In the genomic region with DNA sequence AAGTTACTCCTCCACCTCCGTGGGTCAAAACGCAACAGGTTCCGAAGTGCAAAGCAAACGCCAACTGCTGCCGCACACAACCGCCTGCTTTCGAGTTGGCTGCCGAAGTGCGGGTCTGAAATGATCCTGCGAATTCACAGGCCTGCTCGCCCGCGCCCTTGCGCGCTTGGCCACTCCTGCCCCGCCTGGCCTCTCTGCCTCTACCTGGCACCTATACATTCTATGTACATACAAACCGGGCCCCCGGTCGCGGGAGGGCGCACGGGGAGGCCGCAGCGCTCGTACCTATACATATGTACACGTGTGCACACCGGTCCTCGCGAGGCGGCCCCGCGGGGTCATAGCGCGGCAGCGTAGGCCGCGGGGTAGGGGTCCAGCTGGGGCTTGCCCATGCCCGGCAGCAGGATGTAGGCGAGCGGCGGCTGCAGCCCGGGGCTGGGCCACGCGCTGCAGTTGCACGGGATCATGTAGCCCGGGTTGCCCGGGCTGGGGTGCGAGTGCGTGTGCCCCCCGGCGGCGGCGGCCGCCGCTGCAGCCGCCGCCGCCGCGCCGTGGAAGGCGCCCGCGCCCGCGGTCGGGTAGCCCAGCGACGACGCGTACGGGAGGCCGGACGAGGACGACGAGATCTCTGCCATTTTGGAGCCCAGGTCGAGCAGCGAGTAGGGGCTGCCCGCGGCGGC, we compare ENCODE assay signal across 8 cellular contexts. TPM values are rescaled to one million over a fixed set of nuclear protein-coding genes. Genes with fewer than 3 reads are reported as not detected.
DNase-seq lines count a peak whose midpoint lies in the region; ATAC-seq and TF ChIP-seq lines count a peak whose summit lies in the region.

No MANE protein-coding gene starts in this region.

- no peak overlapping the region for H3K23ac ChIP-seq in neuronal stem cell (ENCODE audit: low read depth, low read length, poor library complexity)

- H3K4me1 ChIP-seq in neuronal stem cell (ENCODE audit: control insufficient read depth in 2 of 2, insufficient read depth in 1 of 2, low read depth in 1 of 2, low read length in 2 of 2) = peaks cover 1 to 8% of the 10 kb centered on the region in 2 donors

- H2BK15ac ChIP-seq in neuronal stem cell (ENCODE audit: low read length) = peak overlapping the region; percentile 39

- no peak overlapping the region for H3K4ac ChIP-seq in neuronal stem cell (ENCODE audit: low read length)

- H3K27ac ChIP-seq in coronary artery = no peak overlapping the region
- H3K27ac ChIP-seq in neuronal stem cell (replicated peaks; ENCODE audit: low read length) = peak overlapping the region; percentile 76

- peaks cover 3 to 35% of the 10 kb centered on the region in 2 donors for H3K36me3 ChIP-seq in neuronal stem cell (replicated peaks in 1 of 2; ENCODE audit: control insufficient read depth in 2 of 2, insufficient read depth in 2 of 2, low read length in 2 of 2)

- peak overlapping the region; percentile 64 for H3K4me3 ChIP-seq in coronary artery
- H3K4me3 ChIP-seq in neuronal stem cell (ENCODE audit: low read length in 2 of 2) = peak overlapping the region; percentile 79 to 99

- DNase-seq in NCI-H2196 (lab: John Stamatoyannopoulos, UW; ENCODE audit: unreplicated experiment) (peak; percentile 50), NCI-H2196 treated with DMSO at 0.1 percent for 48 hours (lab: John Stamatoyannopoulos, UW; ENCODE audit: unreplicated experiment) (no peak), NCI-H146 treated with DMSO at 0.1 percent for 48 hours (lab: John Stamatoyannopoulos, UW; ENCODE audit: unreplicated experiment) (peak; percentile 37), coronary artery (ENCODE audit: low spot score) (no peak), neuronal stem cell (ENCODE audit: low spot score) (no peak), OCI-M2 (lab: John Stamatoyannopoulos, UW; ENCODE audit: unreplicated experiment) (no peak), NOMO-1 treated with dmso at 0.1 percent for 144 hours (lab: John Stamatoyannopoulos, UW; ENCODE audit: unreplicated experiment) (no peak)

- no peak overlapping the region for H4K91ac ChIP-seq in neuronal stem cell (ENCODE audit: low read depth, low read length, poor library complexity)

- peak overlapping the region; percentile 98 for H3K9ac ChIP-seq in neuronal stem cell (ENCODE audit: low read depth, low read length, poor library complexity)

- no peaks in the 10 kb centered on the region for H3K27me3 ChIP-seq in neuronal stem cell (ENCODE audit: control insufficient read depth in 3 of 3, insufficient read depth in 3 of 3, low read depth in 1 of 3, low read length in 3 of 3)

- H4K8ac ChIP-seq in neuronal stem cell (ENCODE audit: low read depth, low read length) = no peak overlapping the region

- peak overlapping the region; percentile 54 for H2AK5ac ChIP-seq in neuronal stem cell (ENCODE audit: low read depth, low read length)

- ATAC-seq in GM21619 (IDR thresholded peaks at IDR 0.05; ENCODE audit: unreplicated experiment) = peak; percentile 65

- H3K9me3 ChIP-seq in neuronal stem cell (replicated peaks in 1 of 2; ENCODE audit: control insufficient read depth in 2 of 2, insufficient read depth in 1 of 2, low read depth in 1 of 2, low read length in 2 of 2) = no peaks in the 10 kb centered on the region

- peak overlapping the region; percentile 56 for H2BK120ac ChIP-seq in neuronal stem cell (ENCODE audit: low read depth, low read length)

- peak overlapping the region; percentile 37 for H3K4me2 ChIP-seq in neuronal stem cell (ENCODE audit: insufficient read depth, low read length, poor library complexity, severe bottlenecking)

- H3K79me1 ChIP-seq in neuronal stem cell (ENCODE audit: low read depth, low read length) = peaks cover 4% of the 10 kb centered on the region

- TF ChIP-seq CTCF in coronary artery (IDR thresholded peaks at IDR 0.05) = no peak

- no peak overlapping the region for H2AFZ ChIP-seq in neuronal stem cell (ENCODE audit: low read length)

- WGBS in neuronal stem cell (ENCODE audit: extremely low coverage in 2 of 2, insufficient read length in 2 of 2, insufficient replicate concordance in 1 of 2), 2 donors = no CpG with 5 or more reads among the region's 81 CpGs

- H2BK12ac ChIP-seq in neuronal stem cell (ENCODE audit: low read length) = no peak overlapping the region

- peak overlapping the region; percentile 98 for H3K18ac ChIP-seq in neuronal stem cell (ENCODE audit: low read length)

- H3K14ac ChIP-seq in neuronal stem cell (ENCODE audit: low read length) = peak overlapping the region; percentile 42

- peak overlapping the region; percentile 89 for H2BK5ac ChIP-seq in neuronal stem cell (ENCODE audit: low read length)

RNA-seq across cellular contexts. Expression of a gene that starts 1.3 kb away (rescaled TPM):
- 113 TPM for polyA plus RNA-seq in neuronal stem cell (2013, experiment 1 of 2)
- 117 TPM for polyA plus RNA-seq in neuronal stem cell (2013, experiment 2 of 2)

Comparison
In these comparisons a context has a peak if more than half of its experiments do, and no peak if none do; other contexts are left out.
1. DNase-seq: peak in NCI-H2196 (single experiment) and NCI-H146 treated with DMSO at 0.1 percent for 48 hours (single experiment); none in NCI-H2196 treated with DMSO at 0.1 percent for 48 hours (single experiment), coronary artery (single experiment), neuronal stem cell (single experiment), OCI-M2 (single experiment) and NOMO-1 treated with dmso at 0.1 percent for 144 hours (single experiment).